23 cellular contexts compared by ENCODE assay signal in the genomic region with DNA sequence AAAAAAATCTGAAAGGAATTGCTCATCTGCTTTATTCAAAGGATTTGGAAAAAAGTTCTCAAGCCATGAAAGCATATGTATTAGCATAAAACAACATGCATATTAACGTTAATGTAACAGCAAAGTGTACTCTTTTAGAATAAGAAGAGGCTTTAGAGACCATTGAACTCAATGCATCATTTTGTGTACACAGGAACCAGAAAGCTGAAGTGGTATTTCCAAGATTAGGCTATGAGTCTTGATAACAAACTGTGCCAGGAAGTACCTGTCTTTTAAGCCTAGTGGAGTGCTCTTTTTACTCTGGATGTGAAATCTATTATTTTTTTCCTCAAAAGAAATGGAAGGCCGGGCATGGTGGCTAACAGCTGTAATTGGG.
"Had no signal": no experiment of that assay in that cellular context is flagged by ENCODE, and none has a peak within 500 bp of the region (broad histone marks: within the 10 kb centered on the region; RNA-seq: fewer than 3 reads in every experiment).

No MANE protein-coding gene starts in this region.

- ATAC-seq: activated CD8-positive, alpha-beta memory T cell treated with anti-CD3 and anti-CD28 coated beads, Interleukin-2, amount 10 ng/mL, durations not matched to agents 7 days and 5 days; activated T-cell treated with anti-CD3 and anti-CD28 coated beads, Interleukin-2, amount 50 U/mL, for 4 hours; activated T-helper 17 cell treated with anti-CD3 and anti-CD28 coated beads, Interleukin-2, amount 50 U/mL, for 72 hours; T-helper 17 cell; WTC11 had no signal

- H3K27ac ChIP-seq: brain microvascular endothelial cell, KMS-11 had no signal

- H3K27ac Mint-ChIP-seq: activated CD4-positive, alpha-beta T cell treated with anti-CD3 and anti-CD28 coated beads, Interleukin-2, amount 10 ng/mL, durations not matched to agents 24 days and 14 days; activated CD8-positive, alpha-beta memory T cell treated with anti-CD3 and anti-CD28 coated beads, Interleukin-2, amount 10 ng/mL, durations not matched to agents 7 days and 5 days; activated naive CD4-positive, alpha-beta T cell treated with anti-CD3 and anti-CD28 coated beads for 36 hours; activated naive CD8-positive, alpha-beta T cell; activated T-helper 17 cell treated with anti-CD3 and anti-CD28 coated beads, Interleukin-2, amount 50 U/mL, for 72 hours; T-helper 17 cell; WTC11 had no signal

- H3K4me2 ChIP-seq: KMS-11 had no signal

- H3K4me1 Mint-ChIP-seq: activated CD4-positive, alpha-beta T cell treated with anti-CD3 and anti-CD28 coated beads, Interleukin-2, amount 10 ng/mL, durations not matched to agents 24 days and 14 days; activated CD8-positive, alpha-beta memory T cell treated with anti-CD3 and anti-CD28 coated beads, Interleukin-2, amount 10 ng/mL, durations not matched to agents 7 days and 5 days; activated T-helper 17 cell treated with anti-CD3 and anti-CD28 coated beads, Interleukin-2, amount 50 U/mL, for 72 hours; T-helper 17 cell had no signal

- DNase-seq: activated CD4-positive, alpha-beta T cell treated with anti-CD3 and anti-CD28 coated beads, Interleukin-2, amount 10 ng/mL, durations not matched to agents 24 days and 14 days; activated CD4-positive, alpha-beta T cell treated with anti-CD3 and anti-CD28 coated beads, Interleukin-2, amount 50 U/mL, for 48 hours; activated CD4-positive, CD25-positive, alpha-beta regulatory T cell treated with anti-CD3 and anti-CD28 coated beads, Interleukin-2, amount 50 U/mL, for 72 hours; activated CD8-positive, alpha-beta memory T cell treated with anti-CD3 and anti-CD28 coated beads, Interleukin-2, amount 10 ng/mL, durations not matched to agents 7 days and 5 days; activated gamma-delta T cell; activated naive CD4-positive, alpha-beta T cell treated with anti-CD3 and anti-CD28 coated beads for 36 hours; activated T-cell treated with anti-CD3 and anti-CD28 coated beads, Interleukin-2, amount 50 U/mL, for 4 hours; amygdala; brain microvascular endothelial cell; NCI-H1092; NCI-H2029 treated with DMSO at 0.1 percent for 48 hours; NCI-H2171; NCI-H226; NCI-H510A; NCI-H526 treated with DMSO at 0.1 percent for 48 hours; NCI-H82; SIG-M5; T-helper 17 cell; T-helper 9 cell had no signal

- H3K36me3 ChIP-seq: brain microvascular endothelial cell had no signal

- H3K36me3 Mint-ChIP-seq: activated CD8-positive, alpha-beta memory T cell treated with anti-CD3 and anti-CD28 coated beads, Interleukin-2, amount 10 ng/mL, durations not matched to agents 7 days and 5 days; activated naive CD8-positive, alpha-beta T cell; WTC11 had no signal

- H3K27me3 ChIP-seq: brain microvascular endothelial cell had no signal

- H3K27me3 Mint-ChIP-seq: activated CD4-positive, alpha-beta T cell treated with anti-CD3 and anti-CD28 coated beads, Interleukin-2, amount 10 ng/mL, durations not matched to agents 24 days and 14 days; activated CD8-positive, alpha-beta memory T cell treated with anti-CD3 and anti-CD28 coated beads, Interleukin-2, amount 10 ng/mL, durations not matched to agents 7 days and 5 days; activated naive CD8-positive, alpha-beta T cell; activated T-helper 17 cell treated with anti-CD3 and anti-CD28 coated beads, Interleukin-2, amount 50 U/mL, for 72 hours; T-helper 17 cell had no signal

- H3K4me3 Mint-ChIP-seq: activated CD4-positive, alpha-beta T cell treated with anti-CD3 and anti-CD28 coated beads, Interleukin-2, amount 10 ng/mL, durations not matched to agents 24 days and 14 days; activated CD8-positive, alpha-beta memory T cell treated with anti-CD3 and anti-CD28 coated beads, Interleukin-2, amount 10 ng/mL, durations not matched to agents 7 days and 5 days; activated naive CD4-positive, alpha-beta T cell treated with anti-CD3 and anti-CD28 coated beads for 36 hours; activated naive CD8-positive, alpha-beta T cell; activated T-cell treated with anti-CD3 and anti-CD28 coated beads, Interleukin-2, amount 50 U/mL, for 4 hours; activated T-helper 17 cell treated with anti-CD3 and anti-CD28 coated beads, Interleukin-2, amount 50 U/mL, for 72 hours; T-helper 17 cell; WTC11 had no signal

- H3K9me3 Mint-ChIP-seq: activated CD4-positive, alpha-beta T cell treated with anti-CD3 and anti-CD28 coated beads, Interleukin-2, amount 10 ng/mL, durations not matched to agents 24 days and 14 days; activated naive CD4-positive, alpha-beta T cell treated with anti-CD3 and anti-CD28 coated beads for 36 hours; activated T-cell treated with anti-CD3 and anti-CD28 coated beads, Interleukin-2, amount 50 U/mL, for 4 hours; activated T-helper 17 cell treated with anti-CD3 and anti-CD28 coated beads, Interleukin-2, amount 50 U/mL, for 72 hours; WTC11 had no signal
